Comparison of ENCODE assay signal across 18 cellular contexts in genomic region chr3:158771018-158771350, GRCh38. TPM values are rescaled to one million over a fixed set of nuclear protein-coding genes. Genes with fewer than 3 reads are reported as not detected.
"Had no signal": no experiment of that assay in that cellular context is flagged by ENCODE, and none has a peak within 500 bp of the region (broad histone marks: within the 10 kb centered on the region; RNA-seq: fewer than 3 reads in every experiment).

No MANE protein-coding gene starts in this region.

- H3K27me3 Mint-ChIP-seq: activated naive CD8-positive, alpha-beta T cell treated with anti-CD3 and anti-CD28 coated beads for 36 hours; naive thymus-derived CD8-positive, alpha-beta T cell; type B pancreatic cell had no signal

- H3K36me3 Mint-ChIP-seq: activated naive CD8-positive, alpha-beta T cell treated with anti-CD3 and anti-CD28 coated beads for 36 hours had no signal

- H3K4me1 Mint-ChIP-seq: activated naive CD8-positive, alpha-beta T cell treated with anti-CD3 and anti-CD28 coated beads for 36 hours had no signal

- DNase-seq: activated CD4-positive, alpha-beta T cell treated with anti-CD3 and anti-CD28 coated beads, Interleukin-2, amount 50 U/mL, for 48 hours; activated CD4-positive, CD25-positive, alpha-beta regulatory T cell treated with anti-CD3 and anti-CD28 coated beads, Interleukin-2, amount 50 U/mL, for 72 hours; activated gamma-delta T cell; activated naive CD8-positive, alpha-beta T cell treated with anti-CD3 and anti-CD28 coated beads for 36 hours; activated T-cell treated with anti-CD3 and anti-CD28 coated beads, Interleukin-2, amount 50 U/mL, for 48 hours; hypothalamus; kidney glomerular epithelial cell; naive thymus-derived CD8-positive, alpha-beta T cell; psoas muscle; stimulated activated CD4-positive, alpha-beta T cell treated with anti-CD3 and anti-CD28 coated beads, Interleukin-12 subunit alpha, Interleukin-12 subunit beta, amount 100 ng/mL, for 4 hours; stimulated activated naive CD4-positive, alpha-beta T cell; substantia nigra had no signal

- H3K27ac ChIP-seq: cardiac muscle cell, psoas muscle had no signal

- H3K27me3 ChIP-seq: ascending aorta, cardiac muscle cell had no signal

- H3K9me3 ChIP-seq: ascending aorta, psoas muscle had no signal

- H3K27ac Mint-ChIP-seq: activated naive CD8-positive, alpha-beta T cell treated with anti-CD3 and anti-CD28 coated beads for 36 hours; naive thymus-derived CD8-positive, alpha-beta T cell; T-helper 2 cell treated with Interferon-gamma antibody and Interleukin-4, amounts not matched to agents 5 μg/mL and 100 μg/mL, for 36 hours had no signal

- H3K4me3 Mint-ChIP-seq: activated naive CD8-positive, alpha-beta T cell treated with anti-CD3 and anti-CD28 coated beads for 36 hours; naive thymus-derived CD8-positive, alpha-beta T cell; T-helper 2 cell treated with Interferon-gamma antibody and Interleukin-4, amounts not matched to agents 5 μg/mL and 100 μg/mL, for 36 hours; type B pancreatic cell had no signal

- ATAC-seq: naive thymus-derived CD8-positive, alpha-beta T cell; psoas muscle; sciatic nerve had no signal

- H3K4me3 ChIP-seq: ascending aorta, cardiac muscle cell, psoas muscle had no signal

- H3K9me3 Mint-ChIP-seq: activated naive CD8-positive, alpha-beta T cell treated with anti-CD3 and anti-CD28 coated beads for 36 hours; naive thymus-derived CD8-positive, alpha-beta T cell; T-helper 2 cell treated with Interferon-gamma antibody and Interleukin-4, amounts not matched to agents 5 μg/mL and 100 μg/mL, for 36 hours; type B pancreatic cell had no signal

- H3K36me3 ChIP-seq: ascending aorta, cardiac muscle cell had no signal

RNA-seq across cellular contexts. Expression of gene RARRES1, which starts 38.7 kb away (rescaled TPM):
- total RNA-seq: activated naive CD8-positive, alpha-beta T cell treated with anti-CD3 and anti-CD28 coated beads for 36 hours; mononuclear cell; naive thymus-derived CD8-positive, alpha-beta T cell had no signal
- polyA plus RNA-seq: naive thymus-derived CD8-positive, alpha-beta T cell had no signal
